Comparison of ENCODE assay signal across 1 cellular context in the genomic region with DNA sequence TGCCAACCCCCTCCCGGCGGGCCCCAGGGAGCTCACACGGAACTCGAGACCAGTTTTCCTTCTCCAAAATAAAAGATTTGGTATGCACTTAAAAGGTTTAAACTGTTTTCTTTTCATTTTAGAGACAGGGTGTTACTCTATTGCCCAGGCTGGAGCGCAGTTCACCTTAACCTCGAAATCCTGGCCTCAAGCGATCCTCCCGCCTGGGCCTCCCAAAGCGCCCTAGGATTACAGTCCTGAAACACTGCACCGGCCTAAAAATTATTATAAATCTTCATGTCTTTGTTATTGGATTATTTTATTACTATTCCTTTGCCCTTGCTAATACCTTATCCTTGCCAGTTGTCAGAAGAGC.
TF ChIP-seq lines count a peak whose summit lies in the region.

No MANE protein-coding gene starts in this region.

TF ChIP-seq in IMR-90, 13 proteins besides CTCF, POLR2A, EP300 and RAD21 (continued from another document):
- TF ChIP-seq, protein P1, sequence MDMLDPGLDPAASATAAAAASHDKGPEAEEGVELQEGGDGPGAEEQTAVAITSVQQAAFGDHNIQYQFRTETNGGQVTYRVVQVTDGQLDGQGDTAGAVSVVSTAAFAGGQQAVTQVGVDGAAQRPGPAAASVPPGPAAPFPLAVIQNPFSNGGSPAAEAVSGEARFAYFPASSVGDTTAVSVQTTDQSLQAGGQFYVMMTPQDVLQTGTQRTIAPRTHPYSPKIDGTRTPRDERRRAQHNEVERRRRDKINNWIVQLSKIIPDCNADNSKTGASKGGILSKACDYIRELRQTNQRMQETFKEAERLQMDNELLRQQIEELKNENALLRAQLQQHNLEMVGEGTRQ (IDR thresholded peaks at IDR 0.05; ENCODE audit: low read depth, low read length): no peak
- TF ChIP-seq CHD1 (IDR thresholded peaks at IDR 0.05; ENCODE audit: low read depth, low read length): no peak
- no peak for TF ChIP-seq NFE2L2 (IDR thresholded peaks at IDR 0.05; ENCODE audit: low read depth, low read length)
- TF ChIP-seq MAFK (IDR thresholded peaks at IDR 0.05; ENCODE audit: low read depth, low read length): no peak
TF ChIP-seq in IMR-90: peak in this region for 0.
